In the genomic region with DNA sequence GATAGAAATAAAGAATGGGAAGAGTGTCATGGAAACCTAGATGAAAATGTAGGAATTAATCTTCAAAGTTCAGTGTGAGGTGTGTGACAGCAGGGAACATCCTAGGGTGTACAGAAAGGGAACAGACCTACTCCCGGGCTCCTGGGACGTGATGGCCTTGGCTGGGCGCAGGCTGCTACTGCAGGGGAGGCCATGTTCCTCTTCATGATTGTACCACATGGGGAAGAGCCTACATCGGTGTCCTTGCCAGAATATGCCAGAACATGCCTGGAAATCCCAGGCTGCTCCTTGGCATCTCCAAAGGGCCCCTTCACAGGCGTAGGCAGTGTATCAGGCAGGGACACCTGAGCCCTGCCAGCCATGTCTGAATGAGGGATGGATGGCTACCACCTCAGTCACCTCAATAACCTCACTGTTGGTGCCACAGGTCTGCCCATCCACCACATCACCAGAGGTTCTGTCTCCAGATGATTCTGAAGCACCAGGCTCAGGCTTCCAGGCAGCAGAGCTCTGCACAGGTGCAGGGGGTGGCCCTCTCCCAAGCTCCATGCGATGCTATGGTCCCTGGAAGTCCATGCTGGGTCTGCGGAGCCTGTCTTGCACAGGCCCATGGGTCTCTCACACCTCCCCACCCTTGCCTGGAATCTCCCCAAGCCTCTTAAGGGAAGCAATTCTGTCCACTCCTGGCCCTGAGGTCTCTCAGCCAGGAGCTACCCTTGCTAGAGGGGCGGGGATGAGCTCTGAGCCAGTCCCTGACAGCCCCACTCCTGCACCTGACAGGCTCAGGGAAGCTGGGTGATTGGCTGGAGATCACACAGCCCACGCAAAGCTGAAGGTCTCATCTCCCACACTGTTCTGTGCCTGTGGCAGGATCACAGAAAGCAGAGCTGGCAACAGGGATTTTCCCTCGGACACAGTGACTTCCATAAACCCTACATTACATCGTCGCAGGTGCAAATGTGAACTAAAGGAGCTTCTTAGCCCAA, we compare ENCODE assay signal across 23 cellular contexts. TPM values are rescaled to one million over a fixed set of nuclear protein-coding genes. Genes with fewer than 3 reads are reported as not detected.
DNase-seq lines count a peak whose midpoint lies in the region; ATAC-seq and TF ChIP-seq lines count a peak whose summit lies in the region.
"Had no signal": no experiment of that assay in that cellular context is flagged by ENCODE, and none has a peak within 500 bp of the region (broad histone marks: within the 10 kb centered on the region; RNA-seq: fewer than 3 reads in every experiment).

No MANE protein-coding gene starts in this region.

- no peaks in the 10 kb centered on the region for H3F3A ChIP-seq in PC-3 (ENCODE audit: low read length, unreplicated experiment)

- H4K20me1 ChIP-seq in PC-3 (ENCODE audit: low read length), result no peaks in the 10 kb centered on the region
- H4K20me1 ChIP-seq in mammary epithelial cell (ENCODE audit: insufficient read depth, low read length), result no peaks in the 10 kb centered on the region

- dilution Hi-C loops in mammary epithelial cell (cut with HindIII; ENCODE audit: low sequenced_read_pairs), result no loop called here

- no peaks in the 10 kb centered on the region for H3K9me3 Mint-ChIP-seq in activated T-helper 2 cell treated with anti-CD3 and anti-CD28 coated beads, Interferon-gamma antibody, Interleukin-2, Interleukin-4, amounts not matched to agents 10 μg/mL and 5 μg/mL and 100 μg/mL, durations not matched to agents 14 hours and 24 hours and 36 hours
- H3K9me3 Mint-ChIP-seq: activated CD4-positive, alpha-beta memory T cell treated with anti-CD3 and anti-CD28 coated beads for 36 hours had no signal

- H3K4me1 Mint-ChIP-seq in activated T-helper 2 cell treated with anti-CD3 and anti-CD28 coated beads, Interferon-gamma antibody, Interleukin-2, Interleukin-4, amounts not matched to agents 10 μg/mL and 5 μg/mL and 100 μg/mL, durations not matched to agents 14 hours and 24 hours and 36 hours (ENCODE audit: low read depth), result no peaks in the 10 kb centered on the region

- no peak overlapping the region for H2AFZ ChIP-seq in PC-3 (ENCODE audit: low read length)
- no peak overlapping the region for H2AFZ ChIP-seq in mammary epithelial cell (ENCODE audit: low read depth, low read length)

- no peaks in the 10 kb centered on the region for H3K9me2 ChIP-seq in PC-3 (replicated peaks; ENCODE audit: low read length)

- no peak overlapping the region for H3K4me3 Mint-ChIP-seq in activated T-helper 2 cell treated with anti-CD3 and anti-CD28 coated beads, Interferon-gamma antibody, Interleukin-2, Interleukin-4, amounts not matched to agents 10 μg/mL and 5 μg/mL and 100 μg/mL, durations not matched to agents 14 hours and 24 hours and 36 hours (ENCODE audit: low read depth)
- H3K4me3 Mint-ChIP-seq: activated CD4-positive, alpha-beta memory T cell treated with anti-CD3 and anti-CD28 coated beads for 36 hours had no signal

- H3K4me2 ChIP-seq in PC-3 (ENCODE audit: low read length) (peak overlapping the region; percentile 42), mammary epithelial cell (ENCODE audit: insufficient read depth, low read depth, low read length) (peak overlapping the region; percentile 34)

- ATAC-seq in PC-3 (peak; percentile 17), upper lobe of right lung (peak; percentile 21)

- POLR2A ChIA-PET in PC-3 (lab: Charles Lee; ENCODE audit: unreplicated experiment), result interaction anchor here (0.8 kb wide), 1 partner anchor 61 kb away, joined by 3 read pairs; no protein-coding TSS in a partner anchor

- H3K27ac Mint-ChIP-seq in activated T-helper 2 cell treated with anti-CD3 and anti-CD28 coated beads, Interferon-gamma antibody, Interleukin-2, Interleukin-4, amounts not matched to agents 10 μg/mL and 5 μg/mL and 100 μg/mL, durations not matched to agents 14 hours and 24 hours and 36 hours, result no peak overlapping the region
- H3K27ac Mint-ChIP-seq: activated CD4-positive, alpha-beta memory T cell treated with anti-CD3 and anti-CD28 coated beads for 36 hours had no signal

- WGBS in mammary epithelial cell (ENCODE audit: low coverage, missing lambda C conversion rate), result 89% methylated on average over 10 of the region's 12 CpGs

- no peaks in the 10 kb centered on the region for H3K36me3 ChIP-seq in PC-3 (ENCODE audit: low read depth, low read length)
- no peaks in the 10 kb centered on the region for H3K36me3 ChIP-seq in mammary epithelial cell (ENCODE audit: insufficient read depth, low read length)
- H3K36me3 ChIP-seq in upper lobe of right lung, result no peaks in the 10 kb centered on the region
- H3K36me3 ChIP-seq: HAP-1, right atrium auricular region had no signal

- no peaks in the 10 kb centered on the region for H3K27me3 Mint-ChIP-seq in activated T-helper 2 cell treated with anti-CD3 and anti-CD28 coated beads, Interferon-gamma antibody, Interleukin-2, Interleukin-4, amounts not matched to agents 10 μg/mL and 5 μg/mL and 100 μg/mL, durations not matched to agents 14 hours and 24 hours and 36 hours (ENCODE audit: low read depth)
- H3K27me3 Mint-ChIP-seq: activated CD4-positive, alpha-beta memory T cell treated with anti-CD3 and anti-CD28 coated beads for 36 hours had no signal

- peak overlapping the region; percentile 37 for H3K9ac ChIP-seq in PC-3 (ENCODE audit: low read length)
- H3K9ac ChIP-seq in mammary epithelial cell (ENCODE audit: insufficient read depth, low read length), result peak overlapping the region; percentile 24

- intact Hi-C loops in PC-3 (cut with micrococcal nuclease), result no loop called here
- intact Hi-C loops in mammary epithelial cell (cut with micrococcal nuclease), result loop anchor here (1.0 to 2.0 kb wide), 3 partner anchors 9 to 60 kb away; partner anchors contain the start of gene RPS6KA2
- intact Hi-C loops in upper lobe of right lung (cut with DNase I), result no loop called here
- intact Hi-C loops in activated T-helper 2 cell treated with anti-CD3 and anti-CD28 coated beads, Interferon-gamma antibody, Interleukin-2, Interleukin-4, amounts not matched to agents 10 μg/mL and 5 μg/mL and 100 μg/mL, durations not matched to agents 14 hours and 24 hours and 36 hours (cut with micrococcal nuclease), result no loop called here

- BruUV-seq in PC-3 (replicated peaks; lab: Mats Ljungman, UMichigan) (no TSS peak), mammary epithelial cell (replicated peaks; lab: Mats Ljungman, UMichigan) (no TSS peak)

- TF ChIP-seq CTCF in PC-3 (conservative IDR thresholded peaks at IDR 0.05; ENCODE audit: low read depth, low read length), result no peak
- TF ChIP-seq CTCF in mammary epithelial cell (conservative IDR thresholded peaks at IDR 0.05 in 1 of 2, IDR thresholded peaks at IDR 0.05 in 1 of 2; ENCODE audit: extremely low read depth in 1 of 2, insufficient read depth in 1 of 2, low read depth in 1 of 2, low read length in 2 of 2), result no peak
- no peak for TF ChIP-seq CTCF in upper lobe of right lung (IDR thresholded peaks at IDR 0.05)

- H3K27me3 ChIP-seq in PC-3 (ENCODE audit: low read length), result no peaks in the 10 kb centered on the region
- H3K27me3 ChIP-seq in mammary epithelial cell (ENCODE audit: insufficient read depth, low read length), result no peaks in the 10 kb centered on the region
- H3K27me3 ChIP-seq in upper lobe of right lung, result no peaks in the 10 kb centered on the region
- H3K27me3 ChIP-seq: gastroesophageal sphincter, right atrium auricular region had no signal

- H3K36me3 Mint-ChIP-seq in activated T-helper 2 cell treated with anti-CD3 and anti-CD28 coated beads, Interferon-gamma antibody, Interleukin-2, Interleukin-4, amounts not matched to agents 10 μg/mL and 5 μg/mL and 100 μg/mL, durations not matched to agents 14 hours and 24 hours and 36 hours (ENCODE audit: low read depth), result no peaks in the 10 kb centered on the region
- H3K36me3 Mint-ChIP-seq: activated CD4-positive, alpha-beta memory T cell treated with anti-CD3 and anti-CD28 coated beads for 36 hours had no signal

- H3K4me1 ChIP-seq in PC-3 (ENCODE audit: insufficient read depth, low read length), result peaks cover 21% of the 10 kb centered on the region
- peaks cover 28% of the 10 kb centered on the region for H3K4me1 ChIP-seq in mammary epithelial cell (ENCODE audit: insufficient read depth, low read length)
- no peaks in the 10 kb centered on the region for H3K4me1 ChIP-seq in upper lobe of right lung
- H3K4me1 ChIP-seq: gastroesophageal sphincter, HAP-1 had no signal

- H3K4me3 ChIP-seq in PC-3 (ENCODE audit: low read length), result no peak overlapping the region
- no peak overlapping the region for H3K4me3 ChIP-seq in mammary epithelial cell (replicated peaks in 1 of 3; ENCODE audit: insufficient read depth in 1 of 3, low read depth in 2 of 3, low read length in 3 of 3)
- no peak overlapping the region for H3K4me3 ChIP-seq in upper lobe of right lung
- H3K4me3 ChIP-seq: gastroesophageal sphincter, HAP-1, lower lobe of right lung, right atrium auricular region had no signal

- H3K27ac ChIP-seq in PC-3 (ENCODE audit: low read length) (peak overlapping the region; percentile 78), mammary epithelial cell (ENCODE audit: insufficient read depth, low read depth, low read length) (peak overlapping the region; percentile 69), upper lobe of right lung (no peak overlapping the region)
- H3K27ac ChIP-seq: gastroesophageal sphincter, lower lobe of right lung had no signal

- DNase-seq in PC-3 (no peak), mammary epithelial cell (no peak), mesenteric fat pad (ENCODE audit: low spot score) (peak; percentile 72), upper lobe of right lung (no peak), Kasumi-1 (lab: John Stamatoyannopoulos, UW) (no peak)
- DNase-seq in activated T-helper 2 cell treated with anti-CD3 and anti-CD28 coated beads, Interferon-gamma antibody, Interleukin-2, Interleukin-4, amounts not matched to agents 10 μg/mL and 5 μg/mL and 100 μg/mL, durations not matched to agents 14 hours and 24 hours and 36 hours (ENCODE audit: low spot score), result no peak
- no peak for DNase-seq in stimulated activated CD4-positive, alpha-beta T cell treated with anti-CD3 and anti-CD28 coated beads, Interleukin-4, amount 100 ng/mL, for 24 hours
- DNase-seq: activated CD4-positive, alpha-beta memory T cell treated with anti-CD3 and anti-CD28 coated beads for 36 hours; activated CD4-positive, CD25-positive, alpha-beta regulatory T cell; activated naive CD4-positive, alpha-beta T cell treated with Interleukin-2 at 50 U/mL for 16 hours; amygdala; central memory CD4-positive, alpha-beta T cell; erythroblast; KG1; lower lobe of right lung; MV-4-11; NCI-H524; stimulated activated CD4-positive, alpha-beta T cell treated with anti-CD3 and anti-CD28 coated beads, Interleukin-15, amount 100 ng/mL, for 24 hours; stimulated activated CD8-positive, alpha-beta memory T cell treated with anti-CD3 and anti-CD28 coated beads, Interleukin-4, amount 100 ng/mL, for 48 hours; T-helper 9 cell had no signal

- CTCF ChIA-PET in PC-3 (lab: Charles Lee), result no interaction called here
- CTCF ChIA-PET in mammary epithelial cell (lab: Charles Lee; ENCODE audit: low non-redundant PET), result interaction anchor here (0.6 kb wide), 1 partner anchor 142 kb away, joined by 4 read pairs; no protein-coding TSS in a partner anchor

- H3K9me3 ChIP-seq in PC-3 (ENCODE audit: low read length) (no peaks in the 10 kb centered on the region), mammary epithelial cell (replicated peaks; ENCODE audit: insufficient read depth, low read length) (no peaks in the 10 kb centered on the region), upper lobe of right lung (no peaks in the 10 kb centered on the region)
- H3K9me3 ChIP-seq: gastroesophageal sphincter, HAP-1, lower lobe of right lung, right atrium auricular region had no signal

- in situ Hi-C loops in mammary epithelial cell (cut with MboI; ENCODE audit: low sequenced_read_pairs in 2 of 2), result no loop called here

- H3K79me2 ChIP-seq in PC-3 (ENCODE audit: low read length) (no peaks in the 10 kb centered on the region), mammary epithelial cell (ENCODE audit: insufficient read depth, low read length) (peaks cover 7% of the 10 kb centered on the region)

RNA-seq across cellular contexts. Expression of gene RAMACL, which starts 20.2 kb away (rescaled TPM):
- 0.26 and 0.92 TPM in 2 replicates for total RNA-seq in PC-3 (2014; rRNA removed)
- 1 to 10 TPM in 1 of 2 donors, under 1 TPM in 1; 0.83 to 3.7 TPM for total RNA-seq in mammary epithelial cell
- polyA plus RNA-seq in mammary epithelial cell, result 0.15 TPM
- not detected for polyA minus RNA-seq in mammary epithelial cell
- 3.2 TPM for total RNA-seq in mesenteric fat pad
- total RNA-seq in upper lobe of right lung, result 8.0 TPM
- 0.32 TPM in 1 of 2 replicates, not detected in the other for total RNA-seq in activated T-helper 2 cell treated with anti-CD3 and anti-CD28 coated beads, Interferon-gamma antibody, Interleukin-2, Interleukin-4, amounts not matched to agents 10 μg/mL and 5 μg/mL and 100 μg/mL, durations not matched to agents 14 hours and 24 hours and 36 hours
